In the genomic region with DNA sequence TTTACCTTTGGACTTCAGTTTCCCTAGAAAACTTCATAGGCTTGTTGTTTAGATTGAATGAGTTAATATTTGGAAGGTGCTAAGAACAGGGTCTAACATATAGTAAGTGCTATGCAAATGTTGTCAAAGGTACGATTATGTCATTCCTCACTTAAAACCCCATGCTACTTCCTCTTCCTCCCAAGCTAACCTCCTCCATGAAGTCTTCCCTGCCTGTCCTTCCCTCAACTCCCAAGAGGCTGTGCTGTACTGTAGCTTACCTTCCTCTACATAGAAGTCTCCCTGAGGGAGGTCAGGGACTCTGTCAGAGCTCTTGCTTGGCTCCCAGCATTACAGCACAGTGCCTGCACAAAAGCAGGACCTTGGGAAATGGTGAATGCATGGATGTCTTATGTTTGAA, we compare ENCODE assay signal across 1 cellular context.
TF ChIP-seq lines count a peak whose summit lies in the region.

No MANE protein-coding gene starts in this region.

TF ChIP-seq in HepG2, 621 proteins besides CTCF, POLR2A, EP300 and RAD21 (continued from another document and continues in another):
- TF ChIP-seq, protein P1, sequence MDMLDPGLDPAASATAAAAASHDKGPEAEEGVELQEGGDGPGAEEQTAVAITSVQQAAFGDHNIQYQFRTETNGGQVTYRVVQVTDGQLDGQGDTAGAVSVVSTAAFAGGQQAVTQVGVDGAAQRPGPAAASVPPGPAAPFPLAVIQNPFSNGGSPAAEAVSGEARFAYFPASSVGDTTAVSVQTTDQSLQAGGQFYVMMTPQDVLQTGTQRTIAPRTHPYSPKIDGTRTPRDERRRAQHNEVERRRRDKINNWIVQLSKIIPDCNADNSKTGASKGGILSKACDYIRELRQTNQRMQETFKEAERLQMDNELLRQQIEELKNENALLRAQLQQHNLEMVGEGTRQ (IDR thresholded peaks at IDR 0.05; ENCODE audit: low read depth, low read length), result no peak
- TF ChIP-seq, protein P1 (CRISPR knock-in tag; IDR thresholded peaks at IDR 0.05; ENCODE audit: borderline replicate concordance), result no peak
- TF ChIP-seq NR2F2 (IDR thresholded peaks at IDR 0.05; ENCODE audit: borderline replicate concordance, low read depth) (no peak), IRX3 (CRISPR knock-in tag; IDR thresholded peaks at IDR 0.05; ENCODE audit: borderline replicate concordance, low read depth) (no peak), JARID2 (CRISPR knock-in tag; IDR thresholded peaks at IDR 0.05; ENCODE audit: insufficient replicate concordance) (no peak), BCL6 (CRISPR knock-in tag; IDR thresholded peaks at IDR 0.05) (peak; percentile 33; the same call in 1 of the 2 replicates), SIN3A (IDR thresholded peaks at IDR 0.05; ENCODE audit: borderline replicate concordance, low read depth, low read length) (no peak), FOXO1 (CRISPR knock-in tag; IDR thresholded peaks at IDR 0.05) (no peak), ZNF567 (CRISPR knock-in tag; IDR thresholded peaks at IDR 0.05; ENCODE audit: borderline replicate concordance) (no peak), ISX (CRISPR knock-in tag; conservative IDR thresholded peaks at IDR 0.05) (no peak), ZSCAN21 (CRISPR knock-in tag; IDR thresholded peaks at IDR 0.05; ENCODE audit: borderline replicate concordance) (no peak), JUND (CRISPR knock-in tag; IDR thresholded peaks at IDR 0.05) (no peak), ELF3 (CRISPR knock-in tag; IDR thresholded peaks at IDR 0.05) (peak; percentile 50; the same call in 1 of the 2 replicates), ZNF652 (CRISPR knock-in tag; IDR thresholded peaks at IDR 0.05; ENCODE audit: borderline replicate concordance, low read depth) (peak; percentile 23; the same call in 1 of the 2 replicates), ZNF850 (CRISPR knock-in tag; conservative IDR thresholded peaks at IDR 0.05) (no peak)
- TF ChIP-seq, protein P2, sequence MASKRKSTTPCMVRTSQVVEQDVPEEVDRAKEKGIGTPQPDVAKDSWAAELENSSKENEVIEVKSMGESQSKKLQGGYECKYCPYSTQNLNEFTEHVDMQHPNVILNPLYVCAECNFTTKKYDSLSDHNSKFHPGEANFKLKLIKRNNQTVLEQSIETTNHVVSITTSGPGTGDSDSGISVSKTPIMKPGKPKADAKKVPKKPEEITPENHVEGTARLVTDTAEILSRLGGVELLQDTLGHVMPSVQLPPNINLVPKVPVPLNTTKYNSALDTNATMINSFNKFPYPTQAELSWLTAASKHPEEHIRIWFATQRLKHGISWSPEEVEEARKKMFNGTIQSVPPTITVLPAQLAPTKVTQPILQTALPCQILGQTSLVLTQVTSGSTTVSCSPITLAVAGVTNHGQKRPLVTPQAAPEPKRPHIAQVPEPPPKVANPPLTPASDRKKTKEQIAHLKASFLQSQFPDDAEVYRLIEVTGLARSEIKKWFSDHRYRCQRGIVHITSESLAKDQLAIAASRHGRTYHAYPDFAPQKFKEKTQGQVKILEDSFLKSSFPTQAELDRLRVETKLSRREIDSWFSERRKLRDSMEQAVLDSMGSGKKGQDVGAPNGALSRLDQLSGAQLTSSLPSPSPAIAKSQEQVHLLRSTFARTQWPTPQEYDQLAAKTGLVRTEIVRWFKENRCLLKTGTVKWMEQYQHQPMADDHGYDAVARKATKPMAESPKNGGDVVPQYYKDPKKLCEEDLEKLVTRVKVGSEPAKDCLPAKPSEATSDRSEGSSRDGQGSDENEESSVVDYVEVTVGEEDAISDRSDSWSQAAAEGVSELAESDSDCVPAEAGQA (IDR thresholded peaks at IDR 0.05; ENCODE audit: low read depth), result no peak
- TF ChIP-seq, protein P2 (CRISPR knock-in tag; IDR thresholded peaks at IDR 0.05; ENCODE audit: borderline replicate concordance), result no peak
- TF ChIP-seq, protein P3, sequence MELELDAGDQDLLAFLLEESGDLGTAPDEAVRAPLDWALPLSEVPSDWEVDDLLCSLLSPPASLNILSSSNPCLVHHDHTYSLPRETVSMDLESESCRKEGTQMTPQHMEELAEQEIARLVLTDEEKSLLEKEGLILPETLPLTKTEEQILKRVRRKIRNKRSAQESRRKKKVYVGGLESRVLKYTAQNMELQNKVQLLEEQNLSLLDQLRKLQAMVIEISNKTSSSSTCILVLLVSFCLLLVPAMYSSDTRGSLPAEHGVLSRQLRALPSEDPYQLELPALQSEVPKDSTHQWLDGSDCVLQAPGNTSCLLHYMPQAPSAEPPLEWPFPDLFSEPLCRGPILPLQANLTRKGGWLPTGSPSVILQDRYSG (CRISPR knock-in tag; IDR thresholded peaks at IDR 0.05), result no peak
- TF ChIP-seq, protein P4, sequence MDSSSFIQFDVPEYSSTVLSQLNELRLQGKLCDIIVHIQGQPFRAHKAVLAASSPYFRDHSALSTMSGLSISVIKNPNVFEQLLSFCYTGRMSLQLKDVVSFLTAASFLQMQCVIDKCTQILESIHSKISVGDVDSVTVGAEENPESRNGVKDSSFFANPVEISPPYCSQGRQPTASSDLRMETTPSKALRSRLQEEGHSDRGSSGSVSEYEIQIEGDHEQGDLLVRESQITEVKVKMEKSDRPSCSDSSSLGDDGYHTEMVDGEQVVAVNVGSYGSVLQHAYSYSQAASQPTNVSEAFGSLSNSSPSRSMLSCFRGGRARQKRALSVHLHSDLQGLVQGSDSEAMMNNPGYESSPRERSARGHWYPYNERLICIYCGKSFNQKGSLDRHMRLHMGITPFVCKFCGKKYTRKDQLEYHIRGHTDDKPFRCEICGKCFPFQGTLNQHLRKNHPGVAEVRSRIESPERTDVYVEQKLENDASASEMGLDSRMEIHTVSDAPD (CRISPR knock-in tag; IDR thresholded peaks at IDR 0.05), result no peak
- TF ChIP-seq, protein P5, sequence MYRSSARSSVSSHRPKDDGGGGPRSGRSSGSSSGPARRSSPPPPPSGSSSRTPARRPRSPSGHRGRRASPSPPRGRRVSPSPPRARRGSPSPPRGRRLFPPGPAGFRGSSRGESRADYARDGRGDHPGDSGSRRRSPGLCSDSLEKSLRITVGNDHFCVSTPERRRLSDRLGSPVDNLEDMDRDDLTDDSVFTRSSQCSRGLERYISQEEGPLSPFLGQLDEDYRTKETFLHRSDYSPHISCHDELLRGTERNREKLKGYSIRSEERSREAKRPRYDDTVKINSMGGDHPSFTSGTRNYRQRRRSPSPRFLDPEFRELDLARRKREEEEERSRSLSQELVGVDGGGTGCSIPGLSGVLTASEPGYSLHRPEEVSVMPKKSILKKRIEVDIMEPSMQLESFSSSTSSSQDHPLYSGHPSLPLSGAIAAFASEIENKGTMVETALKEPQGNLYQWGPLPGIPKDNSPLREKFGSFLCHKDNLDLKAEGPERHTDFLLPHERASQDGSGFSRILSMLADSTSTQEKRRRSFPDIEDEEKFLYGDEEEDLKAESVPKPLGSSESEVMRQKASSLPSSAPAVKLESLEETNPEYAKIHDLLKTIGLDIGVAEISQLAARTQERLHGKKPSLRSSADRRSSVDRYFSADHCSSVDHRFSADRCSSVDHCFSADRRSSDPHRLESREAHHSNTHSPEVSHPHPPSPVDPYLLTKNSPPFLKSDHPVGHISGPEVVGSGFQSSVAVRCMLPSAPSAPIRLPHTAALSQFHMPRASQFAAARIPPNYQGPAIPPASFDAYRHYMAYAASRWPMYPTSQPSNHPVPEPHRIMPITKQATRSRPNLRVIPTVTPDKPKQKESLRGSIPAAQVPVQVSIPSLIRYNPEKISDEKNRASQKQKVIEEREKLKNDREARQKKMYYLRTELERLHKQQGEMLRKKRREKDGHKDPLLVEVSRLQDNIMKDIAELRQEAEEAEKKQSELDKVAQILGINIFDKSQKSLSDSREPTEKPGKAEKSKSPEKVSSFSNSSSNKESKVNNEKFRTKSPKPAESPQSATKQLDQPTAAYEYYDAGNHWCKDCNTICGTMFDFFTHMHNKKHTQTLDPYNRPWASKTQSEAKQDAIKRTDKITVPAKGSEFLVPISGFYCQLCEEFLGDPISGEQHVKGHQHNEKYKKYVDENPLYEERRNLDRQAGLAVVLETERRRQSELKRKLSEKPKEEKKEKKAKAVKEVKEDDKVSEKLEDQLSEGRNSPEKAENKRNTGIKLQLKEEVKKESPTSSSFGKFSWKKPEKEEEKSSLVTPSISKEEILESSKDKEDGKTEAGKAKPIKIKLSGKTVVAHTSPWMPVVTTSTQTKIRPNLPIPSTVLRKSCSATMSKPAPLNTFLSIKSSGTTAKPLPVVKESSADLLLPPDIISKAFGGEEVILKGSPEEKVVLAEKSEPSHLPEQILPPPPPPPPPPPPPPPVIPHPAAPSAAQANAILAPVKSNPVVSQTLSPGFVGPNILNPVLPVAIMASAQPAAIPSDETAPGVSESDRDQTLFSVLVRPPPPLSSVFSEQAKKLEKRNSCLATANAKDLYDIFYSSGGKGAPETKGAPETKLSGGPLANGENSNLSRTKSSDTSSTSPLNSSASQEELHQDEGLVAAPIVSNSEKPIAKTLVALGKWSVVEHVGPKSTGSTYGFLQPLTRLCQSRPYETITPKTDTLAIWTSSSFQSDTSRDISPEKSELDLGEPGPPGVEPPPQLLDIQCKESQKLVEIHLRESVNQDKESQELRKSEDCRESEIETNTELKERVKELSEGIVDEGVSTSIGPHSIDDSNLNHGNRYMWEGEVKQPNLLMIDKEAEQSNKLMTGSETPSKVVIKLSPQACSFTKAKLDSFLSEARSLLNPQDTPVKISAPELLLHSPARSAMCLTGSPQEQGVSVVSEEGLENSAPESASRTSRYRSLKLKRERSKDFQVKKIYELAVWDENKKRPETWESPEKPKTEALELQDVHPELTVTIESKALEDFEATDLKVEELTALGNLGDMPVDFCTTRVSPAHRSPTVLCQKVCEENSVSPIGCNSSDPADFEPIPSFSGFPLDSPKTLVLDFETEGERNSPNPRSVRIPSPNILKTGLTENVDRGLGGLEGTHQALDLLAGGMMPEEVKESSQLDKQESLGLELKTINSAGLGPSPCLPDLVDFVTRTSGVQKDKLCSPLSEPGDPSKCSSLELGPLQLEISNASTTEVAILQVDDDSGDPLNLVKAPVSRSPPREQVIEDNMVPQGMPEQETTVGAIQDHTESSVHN (CRISPR knock-in tag; IDR thresholded peaks at IDR 0.05), result no peak
- TF ChIP-seq, protein P6, sequence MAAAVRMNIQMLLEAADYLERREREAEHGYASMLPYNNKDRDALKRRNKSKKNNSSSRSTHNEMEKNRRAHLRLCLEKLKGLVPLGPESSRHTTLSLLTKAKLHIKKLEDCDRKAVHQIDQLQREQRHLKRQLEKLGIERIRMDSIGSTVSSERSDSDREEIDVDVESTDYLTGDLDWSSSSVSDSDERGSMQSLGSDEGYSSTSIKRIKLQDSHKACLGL (CRISPR knock-in tag; IDR thresholded peaks at IDR 0.05), result no peak
- TF ChIP-seq, protein P7, sequence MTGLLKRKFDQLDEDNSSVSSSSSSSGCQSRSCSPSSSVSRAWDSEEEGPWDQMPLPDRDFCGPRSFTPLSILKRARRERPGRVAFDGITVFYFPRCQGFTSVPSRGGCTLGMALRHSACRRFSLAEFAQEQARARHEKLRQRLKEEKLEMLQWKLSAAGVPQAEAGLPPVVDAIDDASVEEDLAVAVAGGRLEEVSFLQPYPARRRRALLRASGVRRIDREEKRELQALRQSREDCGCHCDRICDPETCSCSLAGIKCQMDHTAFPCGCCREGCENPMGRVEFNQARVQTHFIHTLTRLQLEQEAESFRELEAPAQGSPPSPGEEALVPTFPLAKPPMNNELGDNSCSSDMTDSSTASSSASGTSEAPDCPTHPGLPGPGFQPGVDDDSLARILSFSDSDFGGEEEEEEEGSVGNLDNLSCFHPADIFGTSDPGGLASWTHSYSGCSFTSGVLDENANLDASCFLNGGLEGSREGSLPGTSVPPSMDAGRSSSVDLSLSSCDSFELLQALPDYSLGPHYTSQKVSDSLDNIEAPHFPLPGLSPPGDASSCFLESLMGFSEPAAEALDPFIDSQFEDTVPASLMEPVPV (CRISPR knock-in tag; IDR thresholded peaks at IDR 0.05), result no peak
- TF ChIP-seq, protein P8, sequence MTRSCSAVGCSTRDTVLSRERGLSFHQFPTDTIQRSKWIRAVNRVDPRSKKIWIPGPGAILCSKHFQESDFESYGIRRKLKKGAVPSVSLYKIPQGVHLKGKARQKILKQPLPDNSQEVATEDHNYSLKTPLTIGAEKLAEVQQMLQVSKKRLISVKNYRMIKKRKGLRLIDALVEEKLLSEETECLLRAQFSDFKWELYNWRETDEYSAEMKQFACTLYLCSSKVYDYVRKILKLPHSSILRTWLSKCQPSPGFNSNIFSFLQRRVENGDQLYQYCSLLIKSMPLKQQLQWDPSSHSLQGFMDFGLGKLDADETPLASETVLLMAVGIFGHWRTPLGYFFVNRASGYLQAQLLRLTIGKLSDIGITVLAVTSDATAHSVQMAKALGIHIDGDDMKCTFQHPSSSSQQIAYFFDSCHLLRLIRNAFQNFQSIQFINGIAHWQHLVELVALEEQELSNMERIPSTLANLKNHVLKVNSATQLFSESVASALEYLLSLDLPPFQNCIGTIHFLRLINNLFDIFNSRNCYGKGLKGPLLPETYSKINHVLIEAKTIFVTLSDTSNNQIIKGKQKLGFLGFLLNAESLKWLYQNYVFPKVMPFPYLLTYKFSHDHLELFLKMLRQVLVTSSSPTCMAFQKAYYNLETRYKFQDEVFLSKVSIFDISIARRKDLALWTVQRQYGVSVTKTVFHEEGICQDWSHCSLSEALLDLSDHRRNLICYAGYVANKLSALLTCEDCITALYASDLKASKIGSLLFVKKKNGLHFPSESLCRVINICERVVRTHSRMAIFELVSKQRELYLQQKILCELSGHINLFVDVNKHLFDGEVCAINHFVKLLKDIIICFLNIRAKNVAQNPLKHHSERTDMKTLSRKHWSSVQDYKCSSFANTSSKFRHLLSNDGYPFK (CRISPR knock-in tag; IDR thresholded peaks at IDR 0.05; ENCODE audit: borderline replicate concordance), result no peak
